Comparison of ENCODE assay signal across 28 cellular contexts in genomic region chr7:135406908-135407307, GRCh38.
"Had no signal": no experiment of that assay in that cellular context is flagged by ENCODE, and none has a peak within 500 bp of the region (broad histone marks: within the 10 kb centered on the region; RNA-seq: fewer than 3 reads in every experiment).

No MANE protein-coding gene starts in this region.

- H3K9me3 Mint-ChIP-seq: dendritic cell treated with granulocyte-macrophage colony-stimulating factor and Interleukin-4, amounts not matched to agents 40 ng/mL and 50 ng/mL, for 4 days; endodermal cell; memory B cell; natural killer cell; stimulated activated memory B cell treated with anti-CD40 and anti-IgM and Interleukin-4, amounts not matched to agents 10 μg/mL and 1 μg/mL and 100 μg/mL, for 72 hours; stimulated activated naive CD8-positive, alpha-beta T cell treated with anti-CD3 and anti-CD28 coated beads, Interleukin-15, Interleukin-2, amounts not matched to agents 100 ng/mL and 50 ng/mL, for 24 hours had no signal

- H3K4me1 Mint-ChIP-seq: endodermal cell; memory B cell; natural killer cell; stimulated activated memory B cell treated with anti-CD40 and anti-IgM and Interleukin-4, amounts not matched to agents 10 μg/mL and 1 μg/mL and 100 μg/mL, for 72 hours had no signal

- H3K27me3 Mint-ChIP-seq: dendritic cell treated with granulocyte-macrophage colony-stimulating factor and Interleukin-4, amounts not matched to agents 40 ng/mL and 50 ng/mL, for 4 days; memory B cell; stimulated activated memory B cell treated with anti-CD40 and anti-IgM and Interleukin-4, amounts not matched to agents 10 μg/mL and 1 μg/mL and 100 μg/mL, for 72 hours; stimulated activated naive CD8-positive, alpha-beta T cell treated with anti-CD3 and anti-CD28 coated beads, Interleukin-15, Interleukin-2, amounts not matched to agents 100 ng/mL and 50 ng/mL, for 24 hours had no signal

- H3K36me3 ChIP-seq: ovary, uterus had no signal

- H2AFZ ChIP-seq: hepatocyte had no signal

- H3K4me1 ChIP-seq: foreskin keratinocyte, heart left ventricle, sigmoid colon, suprapubic skin, transverse colon, upper lobe of right lung, uterus had no signal

- ATAC-seq: esophagus mucosa; foreskin keratinocyte; gastroesophageal sphincter; heart left ventricle; left lobe of liver; natural killer cell; psoas muscle; right cardiac atrium; stimulated activated memory B cell treated with anti-CD40 and anti-IgM and Interleukin-4, amounts not matched to agents 10 μg/mL and 1 μg/mL and 100 μg/mL, for 72 hours; upper lobe of right lung had no signal

- H3K4me3 ChIP-seq: gastroesophageal sphincter, heart left ventricle, hepatocyte, lung, ovary, psoas muscle, sigmoid colon, suprapubic skin, transverse colon, upper lobe of right lung, uterus had no signal

- H3K27ac Mint-ChIP-seq: dendritic cell treated with granulocyte-macrophage colony-stimulating factor and Interleukin-4, amounts not matched to agents 40 ng/mL and 50 ng/mL, for 4 days; endodermal cell; memory B cell; natural killer cell; stimulated activated memory B cell treated with anti-CD40 and anti-IgM and Interleukin-4, amounts not matched to agents 10 μg/mL and 1 μg/mL and 100 μg/mL, for 72 hours; stimulated activated naive CD8-positive, alpha-beta T cell treated with anti-CD3 and anti-CD28 coated beads, Interleukin-15, Interleukin-2, amounts not matched to agents 100 ng/mL and 50 ng/mL, for 24 hours had no signal

- H3K27ac ChIP-seq: epithelial cell of prostate, foreskin keratinocyte, gastroesophageal sphincter, heart left ventricle, hepatocyte, ovary, psoas muscle, sigmoid colon, suprapubic skin, transverse colon, upper lobe of right lung, uterus had no signal

- H3K27me3 ChIP-seq: foreskin keratinocyte, gastroesophageal sphincter, heart left ventricle, hepatocyte, ovary, sigmoid colon, suprapubic skin, transverse colon, upper lobe of right lung, uterus had no signal

- DNase-seq: effector CD8-positive, alpha-beta T cell; endodermal cell; foreskin keratinocyte; heart left ventricle; kidney; natural killer cell; occipital lobe; ovary; posterior cingulate gyrus; psoas muscle; right cardiac atrium; sigmoid colon; stimulated activated CD4-positive, alpha-beta T cell treated with anti-CD3 and anti-CD28 coated beads, Interleukin-2, amount 100 ng/mL, for 24 hours; stimulated activated CD4-positive, alpha-beta T cell treated with anti-CD3 and anti-CD28 coated beads, Interleukin-4, amount 100 ng/mL, for 24 hours; transverse colon; upper lobe of right lung; uterus had no signal

- H3K4me3 Mint-ChIP-seq: dendritic cell treated with granulocyte-macrophage colony-stimulating factor and Interleukin-4, amounts not matched to agents 40 ng/mL and 50 ng/mL, for 4 days; endodermal cell; memory B cell; natural killer cell; stimulated activated memory B cell treated with anti-CD40 and anti-IgM and Interleukin-4, amounts not matched to agents 10 μg/mL and 1 μg/mL and 100 μg/mL, for 72 hours; stimulated activated naive CD8-positive, alpha-beta T cell treated with anti-CD3 and anti-CD28 coated beads, Interleukin-15, Interleukin-2, amounts not matched to agents 100 ng/mL and 50 ng/mL, for 24 hours had no signal

- H3K9me3 ChIP-seq: gastroesophageal sphincter, heart left ventricle, ovary, psoas muscle, sigmoid colon, suprapubic skin, transverse colon, upper lobe of right lung, uterus had no signal

- H3K4me2 ChIP-seq: hepatocyte had no signal
